ENCODE assay signal across 10 cellular contexts in the genomic region with DNA sequence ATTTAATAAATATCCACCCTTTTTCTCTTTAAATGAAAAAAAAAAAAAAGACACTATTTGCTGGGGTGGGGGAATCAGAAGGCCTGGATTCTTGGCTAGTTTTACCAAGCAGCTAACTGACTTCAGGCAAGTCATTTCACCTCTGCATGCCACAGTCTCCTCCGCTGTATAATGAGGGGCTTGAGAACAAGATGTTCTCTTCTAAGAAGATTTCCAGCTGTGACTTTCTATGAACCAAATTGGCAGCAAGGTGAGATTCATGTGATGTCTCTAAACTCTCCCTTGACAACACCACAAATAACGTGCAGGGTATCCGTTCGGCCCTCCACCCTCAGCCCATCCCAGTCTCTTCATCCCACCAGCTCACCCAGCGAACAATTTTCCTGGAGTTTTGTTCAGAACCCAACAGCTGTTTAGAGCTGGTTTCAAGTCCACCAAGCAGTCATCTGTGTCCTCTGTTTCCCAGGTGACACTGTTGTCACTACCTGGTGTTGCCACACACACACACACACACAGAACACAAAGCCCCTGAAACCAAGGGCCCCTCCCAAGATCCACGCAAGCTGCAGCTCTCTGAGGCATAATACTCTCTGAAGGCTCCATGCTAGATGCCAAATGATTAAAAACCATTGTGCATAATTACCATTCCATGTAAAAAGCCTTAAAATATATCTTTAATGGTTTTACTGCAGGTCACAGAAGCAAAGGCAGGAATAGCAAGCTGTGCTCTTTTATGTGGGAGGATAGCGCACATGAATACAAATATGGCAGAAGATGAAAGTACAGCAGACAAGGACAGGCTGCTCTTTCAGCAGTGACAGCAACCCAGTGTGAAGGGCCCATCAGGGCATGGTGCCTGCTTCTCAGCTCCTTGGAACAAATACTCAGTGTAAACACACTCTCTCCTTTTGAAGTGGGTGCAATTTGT. TPM values are rescaled to one million over a fixed set of nuclear protein-coding genes. Genes with fewer than 3 reads are reported as not detected.
DNase-seq lines count a peak whose midpoint lies in the region; ATAC-seq and TF ChIP-seq lines count a peak whose summit lies in the region.
"Had no signal": no experiment of that assay in that cellular context is flagged by ENCODE, and none has a peak within 500 bp of the region (broad histone marks: within the 10 kb centered on the region; RNA-seq: fewer than 3 reads in every experiment).

No MANE protein-coding gene starts in this region.

- H3K9me3 ChIP-seq in hepatocyte (ENCODE audit: low read depth) (no peaks in the 10 kb centered on the region), HAP-1 (no peaks in the 10 kb centered on the region)

- H3K27me3 ChIP-seq in hepatocyte, result no peaks in the 10 kb centered on the region
- no peaks in the 10 kb centered on the region for H3K27me3 ChIP-seq in HAP-1 (ENCODE audit: low read depth)

- H3K4me3 ChIP-seq in GM12865 (ENCODE audit: low read depth, low read length) (no peak overlapping the region), hepatocyte (no peak overlapping the region), lower leg skin (ENCODE audit: low read depth, poor library complexity, severe bottlenecking) (no peak overlapping the region), HAP-1 (no peak overlapping the region)

- no peaks in the 10 kb centered on the region for H3K36me3 ChIP-seq in hepatocyte (replicated peaks; ENCODE audit: insufficient read depth, low read depth)
- no peaks in the 10 kb centered on the region for H3K36me3 ChIP-seq in HAP-1 (replicated peaks)

- H4K20me1 ChIP-seq in hepatocyte (ENCODE audit: insufficient read depth, poor library complexity, severe bottlenecking), result no peaks in the 10 kb centered on the region

- H3K79me2 ChIP-seq in hepatocyte, result peaks cover 62% of the 10 kb centered on the region

- peak overlapping the region; percentile 58 for H3K27ac ChIP-seq in hepatocyte

- intact Hi-C loops in lower leg skin (cut with DNase I; ENCODE audit: low total_unique reads), result no loop called here

- H3K4me2 ChIP-seq in hepatocyte, result no peak overlapping the region

- TF ChIP-seq POLR2A in lower leg skin (IDR thresholded peaks at IDR 0.05), result no peak

- H3K9me2 ChIP-seq in hepatocyte (replicated peaks; ENCODE audit: insufficient read depth), result no peaks in the 10 kb centered on the region

- DNase-seq in GM12865 (ENCODE audit: low read depth) (peak; percentile 35), hepatocyte (ENCODE audit: low spot score) (no peak), CD1c-positive myeloid dendritic cell (ENCODE audit: extremely low spot score) (no peak), mesenteric fat pad (ENCODE audit: low spot score) (no peak), lower leg skin (ENCODE audit: low spot score in 2 of 2) (no peak), HAP-1 (ENCODE audit: low spot score in 2 of 2) (no peak)
- DNase-seq: DMS79; stimulated activated naive CD8-positive, alpha-beta T cell treated with anti-CD3 and anti-CD28 coated beads, Interleukin-15, Interleukin-2, amounts not matched to agents 100 U/mL and 50 U/mL, for 24 hours had no signal

- H2AFZ ChIP-seq in hepatocyte, result no peak overlapping the region

- in situ Hi-C loops in HAP-1 (cut with MboI; ENCODE audit: low sequenced_read_pairs), result no loop called here

- 91% methylated on average over 7 of the region's 7 CpGs for WGBS in hepatocyte (ENCODE audit: low lambda C conversion rate, missing lambda C conversion rate)
- 73 to 81% methylated on average over 7 of the region's 7 CpGs for WGBS in lower leg skin, 2 donors

- ATAC-seq in GM21515 (IDR thresholded peaks at IDR 0.05; ENCODE audit: unreplicated experiment) (peak; percentile 27), HG03439 (IDR thresholded peaks at IDR 0.05; ENCODE audit: unreplicated experiment) (peak; percentile 24)
- ATAC-seq: stimulated activated naive CD8-positive, alpha-beta T cell treated with anti-CD3 and anti-CD28 coated beads, Interleukin-15, Interleukin-2, amounts not matched to agents 100 U/mL and 50 U/mL, for 24 hours had no signal

- H3K4me1 ChIP-seq in hepatocyte (ENCODE audit: insufficient read depth) (peaks cover 10% of the 10 kb centered on the region), HAP-1 (peaks cover 45% of the 10 kb centered on the region)

- TF ChIP-seq CTCF in GM12865 (IDR thresholded peaks at IDR 0.05; ENCODE audit: insufficient read depth, low read depth, low read length, missing control alignments) (no peak), hepatocyte (IDR thresholded peaks at IDR 0.05; ENCODE audit: poor library complexity) (no peak), lower leg skin (IDR thresholded peaks at IDR 0.05) (no peak)

RNA-seq across cellular contexts. Expression of a gene that starts 48.2 kb away (rescaled TPM):
- 34.8 and 35.6 TPM in 2 replicates for total RNA-seq in hepatocyte
- polyA plus RNA-seq in hepatocyte, result 11.2 and 14.7 TPM in 2 replicates
- 24.4 TPM for total RNA-seq in mesenteric fat pad
- 10 to 100 TPM in 1 of 4 donors, 1 to 10 TPM in 3; 5.1 to 12.7 (median 7.7) TPM for total RNA-seq in lower leg skin
